ENCODE assay signal across 8 cellular contexts in the genomic region with DNA sequence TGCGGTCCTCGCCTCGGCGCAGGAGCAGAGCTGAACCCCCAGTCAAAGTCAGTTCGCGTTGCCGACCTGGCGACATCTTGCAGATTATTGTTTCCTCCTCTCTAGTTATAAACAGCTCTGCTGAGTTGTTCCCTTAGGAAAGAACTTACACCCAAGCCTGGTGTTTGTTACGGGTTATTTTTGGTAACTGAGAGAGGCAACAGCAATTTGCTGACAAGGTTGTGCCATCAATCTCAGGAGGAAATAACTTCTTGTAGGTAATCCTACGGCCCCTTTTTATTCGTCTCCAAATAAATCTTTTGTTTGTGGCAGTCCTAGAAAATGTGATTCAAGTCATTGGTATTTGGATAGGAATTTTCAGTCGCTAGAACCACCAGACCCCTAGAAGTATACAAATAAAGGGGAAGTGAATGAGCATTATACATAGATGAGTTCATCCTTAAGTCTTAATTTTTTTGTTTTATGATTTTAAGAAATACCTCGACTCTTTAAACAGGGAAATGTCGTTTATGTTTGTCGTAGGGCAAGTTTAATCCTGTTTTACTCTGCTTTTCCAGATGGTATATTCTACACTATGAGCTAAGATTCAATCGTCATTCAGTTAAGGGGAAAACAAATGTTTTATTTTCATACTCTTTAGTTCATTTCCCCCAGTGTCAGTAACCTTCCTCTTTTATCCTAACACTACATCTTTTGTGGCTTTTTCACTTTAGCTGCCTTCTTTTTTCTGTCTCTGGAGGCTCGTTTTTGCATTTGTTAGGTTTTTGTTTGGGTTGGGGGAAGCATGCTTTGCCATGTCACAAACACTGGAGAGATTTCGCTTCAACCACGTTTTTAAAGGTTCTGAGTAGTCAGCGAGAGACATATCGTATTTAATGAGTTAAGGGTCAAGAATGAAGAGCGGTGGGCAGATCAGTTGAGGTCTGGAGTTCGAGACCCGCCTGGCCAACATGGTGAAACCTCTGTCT. TPM values are rescaled to one million over a fixed set of nuclear protein-coding genes. Genes with fewer than 3 reads are reported as not detected.
DNase-seq lines count a peak whose midpoint lies in the region; ATAC-seq and TF ChIP-seq lines count a peak whose summit lies in the region.

No MANE protein-coding gene starts in this region.

- no peak overlapping the region for H2AFZ ChIP-seq in HCT116 (ENCODE audit: low read depth, low read length, poor library complexity, severe bottlenecking)

- DNase-seq in CD4-positive, CD25-positive, alpha-beta regulatory T cell: peak in 1 of 3 donors; percentile 39
- peak; percentile 18 for DNase-seq in HCT116 (ENCODE audit: low read depth, low spot score)
- DNase-seq in T-cell: peak in 11 of 34 experiments; percentile 5 to 24 (median 9)
- no peak for DNase-seq in esophagus muscularis mucosa (ENCODE audit: extremely low spot score)
- DNase-seq in nephron progenitor cell: no peak

- CTCF ChIA-PET in HCT116 (lab: Charles Lee) (interaction anchor here (2.3 to 2.7 kb wide), 2 partner anchors 24 to 164 kb away, joined by 5 to 11 read pairs; no protein-coding TSS in a partner anchor), T-cell (lab: Charles Lee) (interaction anchor here in 1 of 2 donors (0.6 kb wide), 3 partner anchors 17 to 234 kb away, joined by 3 to 4 read pairs (median 3); no protein-coding TSS in a partner anchor)

- peaks cover 25% of the 10 kb centered on the region for H3K4me1 ChIP-seq in CD4-positive, CD25-positive, alpha-beta regulatory T cell (ENCODE audit: control insufficient read depth, insufficient read depth, low read length, poor library complexity, severe bottlenecking)
- H3K4me1 ChIP-seq in HCT116 (ENCODE audit: control insufficient read depth in 1 of 2, insufficient read depth in 2 of 2, low read length in 2 of 2) (peaks cover 18 to 30% of the 10 kb centered on the region in 2 experiments), esophagus muscularis mucosa (peaks cover 4 to 44% (median 32%) of the 10 kb centered on the region in 4 donors)

- no peaks in the 10 kb centered on the region for H3K9me3 ChIP-seq in CD4-positive, CD25-positive, alpha-beta regulatory T cell (ENCODE audit: control insufficient read depth in 2 of 2, low read length in 2 of 2)
- H3K9me3 ChIP-seq in HCT116 (ENCODE audit: control insufficient read depth in 1 of 2, insufficient read depth in 1 of 2, low read depth in 1 of 2, low read length in 2 of 2): no peaks in the 10 kb centered on the region
- no peaks in the 10 kb centered on the region for H3K9me3 ChIP-seq in esophagus muscularis mucosa

- H3K9ac ChIP-seq in HCT116 (ENCODE audit: low read length): peak overlapping the region; percentile 86

- POLR2A ChIA-PET in HCT116 (lab: Charles Lee): no interaction called here
- POLR2A ChIA-PET in T-cell (lab: Charles Lee): interaction anchor here (0.6 to 2.4 kb wide), 7 partner anchors 17 to 188 kb away, joined by 3 to 13 read pairs (median 6); a partner anchor contains a TSS

- no peak for TF ChIP-seq RAD21 in HCT116 (IDR thresholded peaks at IDR 0.05; ENCODE audit: low read depth)

- peak overlapping the region; percentile 91 for H3K4me2 ChIP-seq in HCT116 (ENCODE audit: low read length)

- WGBS in esophagus muscularis mucosa: 31% methylated on average over 24 of the region's 24 CpGs

- H3K4me1 Mint-ChIP-seq in CD4-positive, CD25-positive, alpha-beta regulatory T cell: peaks cover 10 to 40% (median 24%) of the 10 kb centered on the region in 4 donors
- H3K4me1 Mint-ChIP-seq in T-cell: peaks cover 25 to 37% (median 33%) of the 10 kb centered on the region in 3 donors
- peaks cover 15% of the 10 kb centered on the region for H3K4me1 Mint-ChIP-seq in nephron progenitor cell

- TF ChIP-seq CTCF in HCT116 (IDR thresholded peaks at IDR 0.05 in 2 of 3, conservative IDR thresholded peaks at IDR 0.05 in 1 of 3; ENCODE audit: borderline replicate concordance in 1 of 3, insufficient read depth in 1 of 3, low read depth in 2 of 3, low read length in 2 of 3) (no peak), esophagus muscularis mucosa (IDR thresholded peaks at IDR 0.05) (no peak), nephron progenitor cell (IDR thresholded peaks at IDR 0.05) (no peak)

- peaks cover 8% of the 10 kb centered on the region for H3K27me3 Mint-ChIP-seq in CD4-positive, CD25-positive, alpha-beta regulatory T cell
- H3K27me3 Mint-ChIP-seq in T-cell (no peaks in the 10 kb centered on the region), nephron progenitor cell (ENCODE audit: low read depth, poor library complexity) (peaks cover 40% of the 10 kb centered on the region)

- intact Hi-C loops in HCT116 (cut with micrococcal nuclease) (loop anchor here (10.0 kb wide), 1 partner anchor 162 kb away; no protein-coding TSS in a partner anchor), esophagus muscularis mucosa (cut with DNase I) (loop anchor here (2.0 kb wide), 1 partner anchor 66 kb away; a partner anchor contains a TSS)

- BruUV-seq in HCT116 (replicated peaks; lab: Mats Ljungman, UMichigan): TSS peak; percentile 75

- no peak for TF ChIP-seq EP300 in esophagus muscularis mucosa (IDR thresholded peaks at IDR 0.05)

- no peaks in the 10 kb centered on the region for H3K36me3 ChIP-seq in CD4-positive, CD25-positive, alpha-beta regulatory T cell (ENCODE audit: control insufficient read depth, insufficient read depth, low read length)
- H3K36me3 ChIP-seq in HCT116 (ENCODE audit: control insufficient read depth in 1 of 2, insufficient read depth in 2 of 2, low read length in 2 of 2) (peaks cover 0 to 15% of the 10 kb centered on the region in 2 experiments; a peak in 1 of 4 replicates), esophagus muscularis mucosa (peaks cover 0 to 13% (median 2%) of the 10 kb centered on the region in 4 donors)

- RAD21 ChIA-PET in HCT116 (lab: Charles Lee; ENCODE audit: low non-redundant PET in 1 of 2, low total read pairs in 2 of 2, uncharacterized antibody in 2 of 2, unreplicated experiment in 2 of 2): no interaction called here

- no peak for TF ChIP-seq POLR2A in HCT116 (IDR thresholded peaks at IDR 0.05; ENCODE audit: borderline replicate concordance, extremely low read depth, insufficient read depth, insufficient read length)
- no peak for TF ChIP-seq POLR2A in esophagus muscularis mucosa (IDR thresholded peaks at IDR 0.05; ENCODE audit: low read depth)

- H3K4me3 ChIP-seq in CD4-positive, CD25-positive, alpha-beta regulatory T cell (ENCODE audit: low read depth, low read length): peak overlapping the region; percentile 88
- H3K4me3 ChIP-seq in HCT116 (replicated peaks in 1 of 2; ENCODE audit: low read depth in 1 of 2, low read length in 2 of 2) (peak overlapping the region; percentile 68 to 70), esophagus muscularis mucosa (peak overlapping the region; percentile 74 to 98 (median 84))

- H3K36me3 Mint-ChIP-seq in CD4-positive, CD25-positive, alpha-beta regulatory T cell: peaks cover 7% of the 10 kb centered on the region
- H3K36me3 Mint-ChIP-seq in T-cell (peaks cover 10% of the 10 kb centered on the region), nephron progenitor cell (ENCODE audit: low read depth) (peaks cover 25% of the 10 kb centered on the region)

- peak overlapping the region; percentile 61 to 71 (median 71) for H3K27ac Mint-ChIP-seq in CD4-positive, CD25-positive, alpha-beta regulatory T cell
- peak overlapping the region in 1 of 2 donors; percentile 77 for H3K27ac Mint-ChIP-seq in T-cell
- no peak overlapping the region for H3K27ac Mint-ChIP-seq in nephron progenitor cell

- no peak overlapping the region for H3K27ac ChIP-seq in CD4-positive, CD25-positive, alpha-beta regulatory T cell (ENCODE audit: insufficient read depth, low read length, poor library complexity, severe bottlenecking)
- peak overlapping the region; percentile 90 for H3K27ac ChIP-seq in HCT116 (ENCODE audit: low read depth, low read length)
- H3K27ac ChIP-seq in esophagus muscularis mucosa (replicated peaks in 1 of 4): peak overlapping the region; percentile 89 to 96 (median 90)

- H3K27me3 ChIP-seq in CD4-positive, CD25-positive, alpha-beta regulatory T cell (ENCODE audit: control insufficient read depth, insufficient read depth, low read length): peaks cover 2% of the 10 kb centered on the region
- H3K27me3 ChIP-seq in HCT116 (ENCODE audit: insufficient read depth, low read length) (no peaks in the 10 kb centered on the region), esophagus muscularis mucosa (no peaks in the 10 kb centered on the region)

- peak overlapping the region; percentile 80 to 93 (median 86) for H3K4me3 Mint-ChIP-seq in CD4-positive, CD25-positive, alpha-beta regulatory T cell
- H3K4me3 Mint-ChIP-seq in T-cell (peak overlapping the region; percentile 81 to 97 (median 83)), nephron progenitor cell (peak overlapping the region; percentile 80)

- H3K79me2 ChIP-seq in HCT116 (ENCODE audit: insufficient read depth, low read length): peaks cover 44% of the 10 kb centered on the region

- H3K9me3 Mint-ChIP-seq in CD4-positive, CD25-positive, alpha-beta regulatory T cell: no peaks in the 10 kb centered on the region
- no peaks in the 10 kb centered on the region for H3K9me3 Mint-ChIP-seq in T-cell
- H3K9me3 Mint-ChIP-seq in nephron progenitor cell: peaks cover 4% of the 10 kb centered on the region

- no peaks in the 10 kb centered on the region for H4K20me1 ChIP-seq in HCT116 (ENCODE audit: insufficient read depth)

- no peak for ATAC-seq in CD4-positive, CD25-positive, alpha-beta regulatory T cell (ENCODE audit: low read depth in 2 of 2)
- no peak for ATAC-seq in HCT116
- no peak for ATAC-seq in T-cell (replicated peaks in 1 of 4)
- ATAC-seq in GM19351 (IDR thresholded peaks at IDR 0.05; ENCODE audit: unreplicated experiment): no peak
- ATAC-seq in GM19035 (IDR thresholded peaks at IDR 0.05; ENCODE audit: unreplicated experiment): no peak
- no peak for ATAC-seq in GM21786 (IDR thresholded peaks at IDR 0.05; ENCODE audit: unreplicated experiment)

- H3K9me2 ChIP-seq in HCT116 (ENCODE audit: insufficient read depth): no peaks in the 10 kb centered on the region

TF ChIP-seq in HCT116, 20 proteins besides CTCF, POLR2A, EP300 and RAD21:
- TF ChIP-seq EZH2 (IDR thresholded peaks at IDR 0.05): no peak
- 0 out of 2 replicates have a peak, but pooled peaks have one; percentile 6 for TF ChIP-seq EGR1 (IDR thresholded peaks at IDR 0.05; ENCODE audit: low read depth)

RNA-seq across cellular contexts. Expression of a gene that starts 1.2 kb away (rescaled TPM):
- total RNA-seq in CD4-positive, CD25-positive, alpha-beta regulatory T cell: 3.6 TPM
- 1 to 10 TPM; 2.1 to 6.7 (median 4.7) TPM for polyA plus RNA-seq in CD4-positive, CD25-positive, alpha-beta regulatory T cell
- total RNA-seq in HCT116 (2021; ENCODE audit: unreplicated experiment) (29.2 TPM), T-cell (10 to 100 TPM in 3 of 5 donors, 1 to 10 TPM in 2; 7.5 to 12.3 (median 10.1) TPM), esophagus muscularis mucosa (10 to 100 TPM; 14.5 to 27.6 (median 23.7) TPM)
- 5.4 and 7.2 TPM in 2 replicates for polyA plus RNA-seq in HCT116 (2012)

RNA-seq across cellular contexts. Expression of a gene that starts 29.2 kb away (rescaled TPM):
- not detected for total RNA-seq in CD4-positive, CD25-positive, alpha-beta regulatory T cell
- polyA plus RNA-seq in CD4-positive, CD25-positive, alpha-beta regulatory T cell: under 1 TPM in 3 of 4 donors, not detected in 1; 0.06 to 0.28 (median 0.20) TPM
- total RNA-seq in HCT116 (2021; ENCODE audit: unreplicated experiment) (not detected), T-cell (not detected), esophagus muscularis mucosa (1 to 10 TPM in 2 of 4 donors, under 1 TPM in 1, not detected in 1; 0.97 to 2.0 (median 1.2) TPM)
- polyA plus RNA-seq in HCT116 (2012): not detected in 2 replicates
